21 cellular contexts compared by ENCODE assay signal in genomic region chr9:78811562-78812276, GRCh38.
DNase-seq lines count a peak whose midpoint lies in the region; ATAC-seq and TF ChIP-seq lines count a peak whose summit lies in the region.
"Had no signal": no experiment of that assay in that cellular context is flagged by ENCODE, and none has a peak within 500 bp of the region (broad histone marks: within the 10 kb centered on the region; RNA-seq: fewer than 3 reads in every experiment).

No MANE protein-coding gene starts in this region.

- no peaks in the 10 kb centered on the region for H3K27me3 Mint-ChIP-seq in stimulated activated naive B cell treated with anti-CD40 and anti-IgM and Interleukin-4, amounts not matched to agents 10 μg/mL and 1 μg/mL and 100 μg/mL, for 72 hours
- H3K27me3 Mint-ChIP-seq: activated CD4-positive, alpha-beta memory T cell treated with anti-CD3 and anti-CD28 coated beads, Interleukin-2, amount 10 ng/mL, durations not matched to agents 7 days and 5 days; activated naive CD8-positive, alpha-beta T cell treated with anti-CD3 and anti-CD28 coated beads, Interleukin-2, amount 50 U/mL, for 24 hours; CD4-positive, alpha-beta memory T cell had no signal

- H3K27ac Mint-ChIP-seq in stimulated activated naive B cell treated with anti-CD40 and anti-IgM and Interleukin-4, amounts not matched to agents 10 μg/mL and 1 μg/mL and 100 μg/mL, for 72 hours = peak overlapping the region; percentile 77
- H3K27ac Mint-ChIP-seq: activated CD4-positive, alpha-beta memory T cell treated with anti-CD3 and anti-CD28 coated beads, Interleukin-2, amount 10 ng/mL, durations not matched to agents 7 days and 5 days; activated naive CD8-positive, alpha-beta T cell treated with anti-CD3 and anti-CD28 coated beads, Interleukin-2, amount 50 U/mL, for 24 hours; activated T-helper 17 cell treated with anti-CD3 and anti-CD28 coated beads, Interleukin-2, amount 50 U/mL, for 72 hours; CD4-positive, alpha-beta memory T cell; natural killer cell; type B pancreatic cell had no signal

- DNase-seq in GM04504 (ENCODE audit: low read depth) = peak; percentile 60
- DNase-seq in RWPE1 (ENCODE audit: low spot score) = peak; percentile 63
- peak; percentile 7 for DNase-seq in fibroblast of pulmonary artery (ENCODE audit: low read depth)
- no peak for DNase-seq in stimulated activated naive B cell treated with anti-CD40 and anti-IgM and Interleukin-4, amounts not matched to agents 10 μg/mL and 1 μg/mL and 100 μg/mL, for 72 hours
- DNase-seq in DMS153 treated with DMSO at 0.1 percent for 48 hours (lab: John Stamatoyannopoulos, UW; ENCODE audit: unreplicated experiment) = no peak
- DNase-seq in iPS-NIHi7 (ENCODE audit: extremely low spot score) = no peak
- DNase-seq in NCI-H69 (lab: John Stamatoyannopoulos, UW) = no peak
- DNase-seq: activated CD4-positive, alpha-beta memory T cell treated with anti-CD3 and anti-CD28 coated beads, Interleukin-2, amount 10 ng/mL, durations not matched to agents 7 days and 5 days; activated naive CD8-positive, alpha-beta T cell treated with anti-CD3 and anti-CD28 coated beads, Interleukin-2, amount 50 U/mL, for 24 hours; CD4-positive, alpha-beta memory T cell; central memory CD4-positive, alpha-beta T cell; effector memory CD4-positive, alpha-beta T cell; natural killer cell; NCI-H2081 treated with DMSO at 0.1 percent for 48 hours; NCI-H82; stimulated activated CD4-positive, alpha-beta T cell treated with anti-CD3 and anti-CD28 coated beads, Interleukin-12 subunit alpha, Interleukin-12 subunit beta, amount 100 ng/mL, for 4 hours; stimulated activated naive CD4-positive, alpha-beta T cell; T-helper 1 cell had no signal

- CTCF ChIA-PET in RWPE1 (lab: Yijun Ruan, JAX) = interaction anchor here (0.5 to 0.7 kb wide), 4 partner anchors 17 to 402 kb away, joined by 3 to 4 read pairs (median 4); no protein-coding TSS in a partner anchor

- no peak overlapping the region for H3K4me3 ChIP-seq in fibroblast of pulmonary artery (replicated peaks; ENCODE audit: low read depth, low read length)

- no peak overlapping the region for H3K4me3 Mint-ChIP-seq in stimulated activated naive B cell treated with anti-CD40 and anti-IgM and Interleukin-4, amounts not matched to agents 10 μg/mL and 1 μg/mL and 100 μg/mL, for 72 hours
- H3K4me3 Mint-ChIP-seq: activated CD4-positive, alpha-beta memory T cell treated with anti-CD3 and anti-CD28 coated beads, Interleukin-2, amount 10 ng/mL, durations not matched to agents 7 days and 5 days; activated naive CD8-positive, alpha-beta T cell treated with anti-CD3 and anti-CD28 coated beads, Interleukin-2, amount 50 U/mL, for 24 hours; activated T-helper 17 cell treated with anti-CD3 and anti-CD28 coated beads, Interleukin-2, amount 50 U/mL, for 72 hours; CD4-positive, alpha-beta memory T cell; natural killer cell; type B pancreatic cell had no signal

- POLR2A ChIA-PET in RWPE1 (lab: Yijun Ruan, JAX; ENCODE audit: low non-redundant PET) = no interaction called here

- ATAC-seq in stimulated activated naive B cell treated with anti-CD40 and anti-IgM and Interleukin-4, amounts not matched to agents 10 μg/mL and 1 μg/mL and 100 μg/mL, for 72 hours (replicated peaks) = no peak
- ATAC-seq: activated naive CD8-positive, alpha-beta T cell treated with anti-CD3 and anti-CD28 coated beads, Interleukin-2, amount 50 U/mL, for 24 hours; activated T-helper 17 cell treated with anti-CD3 and anti-CD28 coated beads, Interleukin-2, amount 50 U/mL, for 72 hours; natural killer cell had no signal

- TF ChIP-seq CTCF in RWPE1 (conservative IDR thresholded peaks at IDR 0.05; ENCODE audit: low read depth) (no peak), fibroblast of pulmonary artery (IDR thresholded peaks at IDR 0.05; ENCODE audit: low read length, missing control alignments) (no peak)

- peaks cover 15 to 23% of the 10 kb centered on the region in 2 donors for H3K4me1 Mint-ChIP-seq in stimulated activated naive B cell treated with anti-CD40 and anti-IgM and Interleukin-4, amounts not matched to agents 10 μg/mL and 1 μg/mL and 100 μg/mL, for 72 hours
- H3K4me1 Mint-ChIP-seq: activated CD4-positive, alpha-beta memory T cell treated with anti-CD3 and anti-CD28 coated beads, Interleukin-2, amount 10 ng/mL, durations not matched to agents 7 days and 5 days; activated naive CD8-positive, alpha-beta T cell treated with anti-CD3 and anti-CD28 coated beads, Interleukin-2, amount 50 U/mL, for 24 hours; activated T-helper 17 cell treated with anti-CD3 and anti-CD28 coated beads, Interleukin-2, amount 50 U/mL, for 72 hours; CD4-positive, alpha-beta memory T cell; natural killer cell had no signal

- H3K9me3 Mint-ChIP-seq in stimulated activated naive B cell treated with anti-CD40 and anti-IgM and Interleukin-4, amounts not matched to agents 10 μg/mL and 1 μg/mL and 100 μg/mL, for 72 hours = peaks cover 4 to 6% of the 10 kb centered on the region in 2 donors
- H3K9me3 Mint-ChIP-seq: type B pancreatic cell had no signal

- H3K36me3 Mint-ChIP-seq in stimulated activated naive B cell treated with anti-CD40 and anti-IgM and Interleukin-4, amounts not matched to agents 10 μg/mL and 1 μg/mL and 100 μg/mL, for 72 hours = no peaks in the 10 kb centered on the region
- H3K36me3 Mint-ChIP-seq: CD4-positive, alpha-beta memory T cell; natural killer cell; type B pancreatic cell had no signal

- no peak overlapping the region for H3K27ac ChIP-seq in RWPE1
- H3K27ac ChIP-seq: VCaP had no signal

Comparison
In these comparisons a context has a peak if more than half of its experiments do, and no peak if none do; other contexts are left out.
1. DNase-seq: peak in GM04504 (single experiment), RWPE1 (single experiment) and fibroblast of pulmonary artery (single experiment); none in stimulated activated naive B cell treated with anti-CD40 and anti-IgM and Interleukin-4, amounts not matched to agents 10 μg/mL and 1 μg/mL and 100 μg/mL, for 72 hours (single experiment), DMS153 treated with DMSO at 0.1 percent for 48 hours (single experiment), iPS-NIHi7 (single experiment) and NCI-H69 (single experiment).